In the genomic region with DNA sequence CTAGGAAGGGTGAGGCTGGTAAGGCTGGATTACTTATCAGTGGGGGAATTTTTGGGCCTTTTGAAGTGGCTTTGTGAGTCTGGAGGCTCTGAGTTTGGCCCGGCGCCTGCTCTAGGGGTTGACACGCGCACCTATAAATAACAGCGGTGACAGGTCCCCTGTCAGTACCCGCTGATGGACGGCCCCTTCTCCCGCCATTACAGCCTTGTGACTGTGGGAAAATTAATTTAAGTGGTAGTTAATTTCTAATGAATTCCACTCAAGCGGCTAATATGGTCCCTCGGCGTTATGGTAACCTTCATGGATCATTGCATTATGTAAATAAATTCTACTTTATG, we compare ENCODE assay signal across 10 cellular contexts. TPM values are rescaled to one million over a fixed set of nuclear protein-coding genes. Genes with fewer than 3 reads are reported as not detected.
DNase-seq lines count a peak whose midpoint lies in the region; ATAC-seq, FAIRE-seq and TF ChIP-seq lines count a peak whose summit lies in the region.
"Had no signal": no experiment of that assay in that cellular context is flagged by ENCODE, and none has a peak within 500 bp of the region (broad histone marks: within the 10 kb centered on the region; RNA-seq: fewer than 3 reads in every experiment).

No MANE protein-coding gene starts in this region.

- ATAC-seq in GM19328 (IDR thresholded peaks at IDR 0.05; ENCODE audit: unreplicated experiment) = peak; percentile 78
- ATAC-seq in HG03045 (IDR thresholded peaks at IDR 0.05; ENCODE audit: unreplicated experiment) = peak; percentile 53
- peak; percentile 62 for ATAC-seq in activated B cell treated with CpG ODN at 0.5 μM for 24 hours (ENCODE audit: low read depth)

- H3K36me3 Mint-ChIP-seq in Calu3 (ENCODE audit: insufficient read depth, unreplicated experiment) (no peaks in the 10 kb centered on the region), activated B cell treated with CpG ODN at 0.5 μM for 24 hours (ENCODE audit: low read depth) (no peaks in the 10 kb centered on the region)

- TF ChIP-seq CTCF in Calu3 (IDR thresholded peaks at IDR 0.05; ENCODE audit: unreplicated experiment) (no peak), activated B cell treated with CpG ODN at 0.5 μM for 24 hours (IDR thresholded peaks at IDR 0.05) (no peak)

- H3K4me3 Mint-ChIP-seq in Calu3 (ENCODE audit: low read depth, unreplicated experiment) (no peak overlapping the region), activated B cell treated with CpG ODN at 0.5 μM for 24 hours (peak overlapping the region; percentile 33)

- BruUV-seq in Calu3 (replicated peaks; lab: Mats Ljungman, UMichigan) = no TSS peak

- DNase-seq in Calu3 = peak; percentile 53
- DNase-seq in activated B cell treated with CpG ODN at 0.5 μM for 24 hours = no peak
- DNase-seq in T-helper 2 cell = no peak
- DNase-seq in RPMI8226 = no peak
- DNase-seq in frontal cortex (ENCODE audit: low spot score in 2 of 2) = no peak
- DNase-seq in RKO (ENCODE audit: low spot score) = no peak
- DNase-seq: activated CD8-positive, alpha-beta memory T cell treated with anti-CD3 and anti-CD28 coated beads, Interleukin-2, amount 50 U/mL, for 4 hours; NCI-H1436 had no signal

- no peak for FAIRE-seq in frontal cortex (lab: Jason Lieb, UNC)

- H3K4me1 Mint-ChIP-seq in Calu3 (ENCODE audit: low read depth, unreplicated experiment) (peaks cover 21% of the 10 kb centered on the region), activated B cell treated with CpG ODN at 0.5 μM for 24 hours (peaks cover 23% of the 10 kb centered on the region)

- H3K9me3 Mint-ChIP-seq in Calu3 (ENCODE audit: low read depth, unreplicated experiment) (no peaks in the 10 kb centered on the region), activated B cell treated with CpG ODN at 0.5 μM for 24 hours (no peaks in the 10 kb centered on the region)

- intact Hi-C loops in Calu3 (cut with micrococcal nuclease; ENCODE audit: unreplicated experiment) = no loop called here
- intact Hi-C loops in activated B cell treated with CpG ODN at 0.5 μM for 24 hours (cut with micrococcal nuclease) = loop anchor here (1.0 kb wide), 2 partner anchors 9 to 16 kb away; a partner anchor contains a TSS

- POLR2A ChIA-PET in activated B cell treated with CpG ODN at 0.5 μM for 24 hours (lab: Charles Lee) = no interaction called here

- no peaks in the 10 kb centered on the region for H3K27me3 Mint-ChIP-seq in Calu3 (ENCODE audit: unreplicated experiment)
- peaks cover 20% of the 10 kb centered on the region for H3K27me3 Mint-ChIP-seq in activated B cell treated with CpG ODN at 0.5 μM for 24 hours

- H3K27ac Mint-ChIP-seq in Calu3 (ENCODE audit: unreplicated experiment) (no peak overlapping the region), activated B cell treated with CpG ODN at 0.5 μM for 24 hours (peak overlapping the region; percentile 13)

- CTCF ChIA-PET in Calu3 (lab: Charles Lee) (no interaction called here), activated B cell treated with CpG ODN at 0.5 μM for 24 hours (lab: Charles Lee) (interaction anchor here (1.4 kb wide), 1 partner anchor 10 kb away, joined by 3 read pairs; no protein-coding TSS in a partner anchor)

RNA-seq across cellular contexts. Expression of a gene that starts 16.5 kb away (rescaled TPM):
- total RNA-seq in Calu3 (2022) (45.8 and 55.5 TPM in 2 replicates), activated B cell treated with CpG ODN at 0.5 μM for 24 hours (28.7 and 32.8 TPM in 2 replicates), frontal cortex (20.0 TPM)

RNA-seq across cellular contexts. Expression of a gene that starts 18.0 kb away (rescaled TPM):
- 42.5 and 44.7 TPM in 2 replicates for total RNA-seq in Calu3 (2022)
- total RNA-seq in activated B cell treated with CpG ODN at 0.5 μM for 24 hours = 22.5 and 25.7 TPM in 2 replicates
- total RNA-seq in frontal cortex = 13.5 TPM
